1 cellular context compared by ENCODE assay signal in the genomic region with DNA sequence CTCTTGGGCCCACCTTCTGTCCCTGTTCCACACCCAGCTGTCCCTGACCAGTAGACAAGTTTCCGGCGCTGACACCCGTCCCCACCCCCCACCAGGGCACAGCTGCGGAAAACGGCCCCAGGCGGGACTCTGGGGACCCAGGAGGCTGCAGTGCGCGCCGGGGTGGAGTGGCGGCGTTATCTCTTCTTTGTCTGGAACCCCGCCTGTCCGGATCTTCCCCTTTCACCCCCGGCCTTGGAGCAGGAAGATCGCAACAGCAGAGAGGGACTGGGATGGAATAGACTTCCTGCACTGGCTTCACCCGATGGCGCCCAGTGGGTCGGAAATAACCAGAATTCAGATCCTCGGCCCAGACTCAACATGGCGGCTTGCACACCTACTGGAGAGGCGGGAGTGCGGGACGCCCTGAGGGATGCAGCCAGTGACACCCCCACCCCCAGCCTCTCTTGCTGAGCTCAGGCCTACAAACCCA.
TF ChIP-seq lines count a peak whose summit lies in the region.

No MANE protein-coding gene starts in this region.

TF ChIP-seq in IMR-90, 13 proteins besides CTCF, POLR2A, EP300 and RAD21 (continued from another document):
- no peak for TF ChIP-seq RFX5 (IDR thresholded peaks at IDR 0.05; ENCODE audit: low read depth, low read length)
- no peak for TF ChIP-seq RCOR1 (IDR thresholded peaks at IDR 0.05; ENCODE audit: insufficient replicate concordance, low read length)
- no peak for TF ChIP-seq MAFK (IDR thresholded peaks at IDR 0.05; ENCODE audit: low read depth, low read length)
- TF ChIP-seq, protein P1, sequence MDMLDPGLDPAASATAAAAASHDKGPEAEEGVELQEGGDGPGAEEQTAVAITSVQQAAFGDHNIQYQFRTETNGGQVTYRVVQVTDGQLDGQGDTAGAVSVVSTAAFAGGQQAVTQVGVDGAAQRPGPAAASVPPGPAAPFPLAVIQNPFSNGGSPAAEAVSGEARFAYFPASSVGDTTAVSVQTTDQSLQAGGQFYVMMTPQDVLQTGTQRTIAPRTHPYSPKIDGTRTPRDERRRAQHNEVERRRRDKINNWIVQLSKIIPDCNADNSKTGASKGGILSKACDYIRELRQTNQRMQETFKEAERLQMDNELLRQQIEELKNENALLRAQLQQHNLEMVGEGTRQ (IDR thresholded peaks at IDR 0.05; ENCODE audit: low read depth, low read length) = no peak
- no peak for TF ChIP-seq CEBPB (IDR thresholded peaks at IDR 0.05; ENCODE audit: low read depth, low read length)
- no peak for TF ChIP-seq FOS (IDR thresholded peaks at IDR 0.05; ENCODE audit: low read depth, low read length)
- no peak for TF ChIP-seq SMC3 (IDR thresholded peaks at IDR 0.05; ENCODE audit: low read depth, low read length)
- no peak for TF ChIP-seq NFE2L2 (IDR thresholded peaks at IDR 0.05; ENCODE audit: low read depth, low read length)
- no peak for TF ChIP-seq MXI1 (IDR thresholded peaks at IDR 0.05; ENCODE audit: borderline replicate concordance, low read depth, low read length)
- TF ChIP-seq CHD1 (IDR thresholded peaks at IDR 0.05; ENCODE audit: low read depth, low read length) = no peak
- TF ChIP-seq BHLHE40 (IDR thresholded peaks at IDR 0.05; ENCODE audit: low read depth, low read length) = no peak
- TF ChIP-seq, protein P2, sequence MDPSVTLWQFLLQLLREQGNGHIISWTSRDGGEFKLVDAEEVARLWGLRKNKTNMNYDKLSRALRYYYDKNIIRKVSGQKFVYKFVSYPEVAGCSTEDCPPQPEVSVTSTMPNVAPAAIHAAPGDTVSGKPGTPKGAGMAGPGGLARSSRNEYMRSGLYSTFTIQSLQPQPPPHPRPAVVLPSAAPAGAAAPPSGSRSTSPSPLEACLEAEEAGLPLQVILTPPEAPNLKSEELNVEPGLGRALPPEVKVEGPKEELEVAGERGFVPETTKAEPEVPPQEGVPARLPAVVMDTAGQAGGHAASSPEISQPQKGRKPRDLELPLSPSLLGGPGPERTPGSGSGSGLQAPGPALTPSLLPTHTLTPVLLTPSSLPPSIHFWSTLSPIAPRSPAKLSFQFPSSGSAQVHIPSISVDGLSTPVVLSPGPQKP (IDR thresholded peaks at IDR 0.05; ENCODE audit: borderline replicate concordance, low read depth, low read length) = no peak
TF ChIP-seq in IMR-90: peak in this region for 0.
